In the genomic region with DNA sequence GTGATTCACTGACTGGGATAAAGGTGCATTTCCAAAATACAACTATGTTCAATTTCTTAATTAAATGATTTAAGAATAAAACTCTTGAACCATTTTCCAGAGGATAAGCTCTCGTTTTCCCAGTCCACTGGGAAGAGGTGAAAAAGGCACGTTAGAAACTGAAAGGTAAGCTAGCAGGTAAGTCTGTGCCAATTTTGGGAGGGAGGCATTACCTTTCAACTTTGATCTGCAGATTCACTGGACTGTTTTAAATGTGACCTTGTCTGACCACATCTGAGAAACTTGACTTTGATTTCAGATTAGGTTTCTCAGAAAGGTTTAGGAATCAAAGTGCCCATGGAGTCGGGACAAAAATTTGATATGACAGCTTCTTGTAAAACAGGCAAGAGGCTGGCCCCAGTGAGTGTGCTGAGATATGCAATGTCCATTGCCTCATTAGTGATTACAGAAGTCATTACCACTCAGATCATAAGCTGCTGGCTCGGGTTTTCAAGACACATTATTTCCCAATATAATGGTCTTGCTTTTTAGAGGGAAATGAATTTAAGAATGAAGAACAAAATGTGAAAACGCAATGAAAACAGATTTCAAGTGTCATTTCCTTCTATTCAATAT, we compare ENCODE assay signal across 31 cellular contexts.
"Had no signal": no experiment of that assay in that cellular context is flagged by ENCODE, and none has a peak within 500 bp of the region (broad histone marks: within the 10 kb centered on the region; RNA-seq: fewer than 3 reads in every experiment).

No MANE protein-coding gene starts in this region.

- H3K27me3 ChIP-seq: adrenal gland, SJCRH30 had no signal

- DNase-seq: activated B cell treated with CpG ODN at 0.5 μM for 24 hours; activated CD4-positive, alpha-beta memory T cell treated with anti-CD3 and anti-CD28 coated beads, Interleukin-2, amount 10 ng/mL, durations not matched to agents 7 days and 5 days; activated CD4-positive, alpha-beta T cell treated with anti-CD3 and anti-CD28 coated beads for 4 hours; activated CD4-positive, CD25-positive, alpha-beta regulatory T cell treated with anti-CD3 and anti-CD28 coated beads, Interleukin-2, amount 50 U/mL, for 72 hours; activated CD8-positive, alpha-beta memory T cell treated with anti-CD3 and anti-CD28 coated beads for 24 hours; activated CD8-positive, alpha-beta memory T cell treated with anti-CD3 and anti-CD28 coated beads, Interleukin-2, amount 10 ng/mL, durations not matched to agents 7 days and 5 days; activated CD8-positive, alpha-beta memory T cell treated with anti-CD3 and anti-CD28 coated beads, Interleukin-2, amount 50 U/mL, for 48 hours; activated effector memory CD4-positive, alpha-beta T cell treated with Interleukin-2 at 50 U/mL for 16 hours; activated naive CD4-positive, alpha-beta T cell treated with Interleukin-2 at 50 U/mL for 16 hours; activated naive CD8-positive, alpha-beta T cell treated with anti-CD3 and anti-CD28 coated beads, Interleukin-2, amount 10 ng/mL, durations not matched to agents 7 days and 5 days; activated T-cell treated with anti-CD3 and anti-CD28 coated beads, Interleukin-2, amount 50 U/mL, for 48 hours; adrenal gland; anterior cingulate cortex; Karpas-422; KBM-7; NCI-H1048; NCI-H1105 treated with DMSO at 0.1 percent for 48 hours; NCI-H1436; NCI-H1694; NCI-H1930; NCI-H2081 treated with DMSO at 0.1 percent for 48 hours; NCI-H226; NCI-H524 treated with DMSO at 0.1 percent for 48 hours; SHP77; SJCRH30; T-cell; T-helper 17 cell; T-helper 9 cell had no signal

- ATAC-seq: activated CD8-positive, alpha-beta memory T cell treated with anti-CD3 and anti-CD28 coated beads, Interleukin-2, amount 10 ng/mL, durations not matched to agents 7 days and 5 days; Panc1; T-cell; T-helper 17 cell had no signal

- H3K4me3 ChIP-seq: adrenal gland, SJCRH30, SK-N-MC had no signal

- H3K4me1 ChIP-seq: adrenal gland, SJCRH30 had no signal

- H3K9me3 ChIP-seq: adrenal gland, SJCRH30 had no signal

- H3K36me3 ChIP-seq: adrenal gland, SJCRH30 had no signal

- H3K27ac ChIP-seq: adrenal gland, SJCRH30, SK-N-MC, VCaP had no signal
